Comparison of ENCODE assay signal across 12 cellular contexts in genomic region chr10:7046615-7047014, GRCh38.
A peak's percentile ranks its signal among the peaks of the same experiment; 100 is the strongest.
DNase-seq lines count a peak whose midpoint lies in the region; ATAC-seq, FAIRE-seq and TF ChIP-seq lines count a peak whose summit lies in the region.
"Had no signal": no experiment of that assay in that cellular context is flagged by ENCODE, and none has a peak within 500 bp of the region (broad histone marks: within the 10 kb centered on the region; RNA-seq: fewer than 3 reads in every experiment).

No MANE protein-coding gene starts in this region.

- peaks cover 40% of the 10 kb centered on the region for H3K9me3 Mint-ChIP-seq in activated T-helper 1 cell treated with anti-CD3 and anti-CD28 coated beads, Interleukin-12 subunit alpha, Interleukin-12 subunit beta, Interleukin-2, Interleukin-4 antibody, amounts not matched to agents 30 ng/mL and 10 ng/mL and 1 ng/mL, durations not matched to agents 14 hours and 24 hours and 36 hours

- peak overlapping the region; percentile 41 for H3K27ac Mint-ChIP-seq in activated T-helper 1 cell treated with anti-CD3 and anti-CD28 coated beads, Interleukin-12 subunit alpha, Interleukin-12 subunit beta, Interleukin-2, Interleukin-4 antibody, amounts not matched to agents 30 ng/mL and 10 ng/mL and 1 ng/mL, durations not matched to agents 14 hours and 24 hours and 36 hours

- H4K20me1 ChIP-seq in Karpas-422 (ENCODE audit: insufficient read depth, low read depth, low read length) = no peaks in the 10 kb centered on the region

- H3K79me2 ChIP-seq in Karpas-422 (ENCODE audit: low read length) = no peaks in the 10 kb centered on the region

- ATAC-seq in GM19463 (IDR thresholded peaks at IDR 0.05; ENCODE audit: unreplicated experiment) (peak; percentile 39), HG03108 (IDR thresholded peaks at IDR 0.05; ENCODE audit: unreplicated experiment) (peak; percentile 45)

- H3K36me3 Mint-ChIP-seq in activated T-helper 1 cell treated with anti-CD3 and anti-CD28 coated beads, Interleukin-12 subunit alpha, Interleukin-12 subunit beta, Interleukin-2, Interleukin-4 antibody, amounts not matched to agents 30 ng/mL and 10 ng/mL and 1 ng/mL, durations not matched to agents 14 hours and 24 hours and 36 hours (ENCODE audit: low read depth) = peaks cover 11% of the 10 kb centered on the region

- no peak for TF ChIP-seq POLR2A in GM12891 (IDR thresholded peaks at IDR 0.05; ENCODE audit: low read depth, low read length)

- H3K4me2 ChIP-seq in Karpas-422 (ENCODE audit: low read depth, low read length, poor library complexity, severe bottlenecking) = no peak overlapping the region

- H3K4me3 ChIP-seq in Karpas-422 (ENCODE audit: low read length) = no peak overlapping the region
- H3K4me3 ChIP-seq: upper lobe of left lung had no signal

- in situ Hi-C loops in KBM-7 (cut with MboI; ENCODE audit: low pct_unique_long_range_greater_than_20kb, low sequenced_read_pairs) = no loop called here

- H2AFZ ChIP-seq in Karpas-422 (ENCODE audit: low read length) = no peak overlapping the region

- H3K4me3 Mint-ChIP-seq in activated T-helper 1 cell treated with anti-CD3 and anti-CD28 coated beads, Interleukin-12 subunit alpha, Interleukin-12 subunit beta, Interleukin-2, Interleukin-4 antibody, amounts not matched to agents 30 ng/mL and 10 ng/mL and 1 ng/mL, durations not matched to agents 14 hours and 24 hours and 36 hours = no peak overlapping the region

- H3K4me1 ChIP-seq in Karpas-422 (ENCODE audit: low read length) = no peaks in the 10 kb centered on the region

- no peak overlapping the region for H3K9ac ChIP-seq in Karpas-422 (ENCODE audit: low read length)

- H3K9me2 ChIP-seq in Karpas-422 (replicated peaks; ENCODE audit: insufficient read depth, low read length) = no peaks in the 10 kb centered on the region

- no peak overlapping the region for H3K27ac ChIP-seq in Karpas-422 (ENCODE audit: low read length)

- DNase-seq in GM12891 (ENCODE audit: insufficient read length, low spot score) (no peak), A172 (ENCODE audit: low spot score) (no peak), iPS-NIHi11 (ENCODE audit: low spot score) (no peak), KBM-7 (no peak), Karpas-422 (no peak)
- no peak for DNase-seq in activated T-helper 1 cell treated with anti-CD3 and anti-CD28 coated beads, Interleukin-12 subunit alpha, Interleukin-12 subunit beta, Interleukin-2, Interleukin-4 antibody, amounts not matched to agents 30 ng/mL and 10 ng/mL and 1 ng/mL, durations not matched to agents 14 hours and 24 hours and 36 hours (ENCODE audit: low spot score)
- DNase-seq: NCI-H82; stimulated activated CD4-positive, alpha-beta T cell treated with anti-CD3 and anti-CD28 coated beads, Interleukin-4, amount 100 ng/mL, for 24 hours; T1000 had no signal

- intact Hi-C loops in activated T-helper 1 cell treated with anti-CD3 and anti-CD28 coated beads, Interleukin-12 subunit alpha, Interleukin-12 subunit beta, Interleukin-2, Interleukin-4 antibody, amounts not matched to agents 30 ng/mL and 10 ng/mL and 1 ng/mL, durations not matched to agents 14 hours and 24 hours and 36 hours (cut with micrococcal nuclease) = loop anchor here (1.0 to 10.0 kb wide), 3 partner anchors 8 to 368 kb away; partner anchors contain the start of gene SFMBT2

- no peaks in the 10 kb centered on the region for H3K9me3 ChIP-seq in Karpas-422 (ENCODE audit: low read length)
- H3K9me3 ChIP-seq: upper lobe of left lung had no signal

- H3K36me3 ChIP-seq in Karpas-422 (ENCODE audit: insufficient read depth, low read length) = no peaks in the 10 kb centered on the region
- H3K36me3 ChIP-seq: upper lobe of left lung had no signal

- peaks cover 53% of the 10 kb centered on the region for H3K4me1 Mint-ChIP-seq in activated T-helper 1 cell treated with anti-CD3 and anti-CD28 coated beads, Interleukin-12 subunit alpha, Interleukin-12 subunit beta, Interleukin-2, Interleukin-4 antibody, amounts not matched to agents 30 ng/mL and 10 ng/mL and 1 ng/mL, durations not matched to agents 14 hours and 24 hours and 36 hours (ENCODE audit: low read depth)

- peak; percentile 59 for FAIRE-seq in GM12891 (lab: Jason Lieb, UNC)

- peaks cover 1% of the 10 kb centered on the region for H3K27me3 Mint-ChIP-seq in activated T-helper 1 cell treated with anti-CD3 and anti-CD28 coated beads, Interleukin-12 subunit alpha, Interleukin-12 subunit beta, Interleukin-2, Interleukin-4 antibody, amounts not matched to agents 30 ng/mL and 10 ng/mL and 1 ng/mL, durations not matched to agents 14 hours and 24 hours and 36 hours (ENCODE audit: insufficient read depth)

- no peaks in the 10 kb centered on the region for H3K27me3 ChIP-seq in Karpas-422 (ENCODE audit: low read length)
- H3K27me3 ChIP-seq: upper lobe of left lung had no signal

TF ChIP-seq in GM12891, 5 proteins besides CTCF, POLR2A, EP300 and RAD21:
- peak; percentile 9 for TF ChIP-seq PAX5 (IDR thresholded peaks at IDR 0.05; ENCODE audit: insufficient read depth, low read length, severe bottlenecking)
- TF ChIP-seq POU2F2 (IDR thresholded peaks at IDR 0.05; ENCODE audit: low read depth, low read length) = no peak
- no peak for TF ChIP-seq TAF1 (IDR thresholded peaks at IDR 0.05; ENCODE audit: low read depth, low read length)
- TF ChIP-seq SPI1 (IDR thresholded peaks at IDR 0.05; ENCODE audit: low read depth, low read length) = no peak
